In the genomic region with DNA sequence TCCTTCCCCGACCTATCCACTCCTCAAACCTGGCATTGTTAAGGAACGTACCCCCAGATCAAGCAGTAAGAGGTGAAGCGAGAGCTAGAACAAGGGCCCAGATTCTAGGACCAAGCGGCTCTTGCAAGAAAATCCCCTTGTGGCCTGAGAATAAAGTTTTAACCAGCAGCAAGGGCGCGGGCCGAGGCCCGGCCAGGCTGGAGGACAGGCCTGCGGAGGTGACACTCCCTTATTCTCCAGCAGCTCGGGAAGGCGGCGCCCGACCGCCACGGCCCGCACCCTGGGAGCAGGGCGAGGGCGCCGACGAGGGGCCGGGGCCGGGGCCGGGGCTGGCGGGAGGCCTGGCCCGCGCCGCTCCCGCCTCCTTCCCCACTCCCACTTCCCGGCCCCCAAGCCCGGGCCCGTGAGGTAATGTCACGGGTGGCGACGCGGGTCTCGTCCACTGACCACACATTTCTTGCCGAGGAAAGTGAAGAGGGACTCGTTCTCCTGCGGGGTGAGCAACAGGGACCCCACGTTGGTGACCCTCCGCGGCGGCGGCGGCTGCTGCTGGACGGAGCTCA, we compare ENCODE assay signal across 8 cellular contexts. TPM values are rescaled to one million over a fixed set of nuclear protein-coding genes. Genes with fewer than 3 reads are reported as not detected.
DNase-seq lines count a peak whose midpoint lies in the region; ATAC-seq, FAIRE-seq and TF ChIP-seq lines count a peak whose summit lies in the region.

No MANE protein-coding gene starts in this region.

- TF ChIP-seq CTCF in PC-9 (conservative IDR thresholded peaks at IDR 0.05) (no peak), astrocyte (IDR thresholded peaks at IDR 0.05; ENCODE audit: insufficient read depth, low read depth, low read length) (no peak)

- H3K9me2 ChIP-seq in PC-9 (ENCODE audit: insufficient read depth) = no peaks in the 10 kb centered on the region

- intact Hi-C loops in PC-9 (cut with micrococcal nuclease; ENCODE audit: unreplicated experiment) = loop anchor here (5.0 kb wide), 2 partner anchors 36 to 211 kb away; no protein-coding TSS in a partner anchor

- ATAC-seq in GM18511 (IDR thresholded peaks at IDR 0.05; ENCODE audit: unreplicated experiment) = peak; percentile 30
- peak; percentile 10 for ATAC-seq in HG03039 (IDR thresholded peaks at IDR 0.05; ENCODE audit: unreplicated experiment)

- POLR2A ChIA-PET in PC-9 (lab: Charles Lee; ENCODE audit: unreplicated experiment) = interaction anchor here (0.6 to 1.1 kb wide), 2 partner anchors 21 to 1048 kb away, joined by 3 to 5 read pairs; no protein-coding TSS in a partner anchor

- peak overlapping the region; percentile 91 for H3K27ac ChIP-seq in ACC112 (ENCODE audit: low read depth, low read length)
- H3K27ac ChIP-seq in PC-9 = peak overlapping the region; percentile 93
- H3K27ac ChIP-seq in astrocyte (ENCODE audit: low read depth, low read length) = peak overlapping the region; percentile 95

- peaks cover 27% of the 10 kb centered on the region for H3F3A ChIP-seq in PC-9 (ENCODE audit: insufficient read depth, low read depth)

- H3K4me1 Mint-ChIP-seq in astrocyte (ENCODE audit: low read depth, unreplicated experiment) = peaks cover 36% of the 10 kb centered on the region

- H3K4me1 ChIP-seq in ACC112 (ENCODE audit: control insufficient read depth, insufficient read depth, low read length, unreplicated experiment) = peaks cover 41% of the 10 kb centered on the region
- H3K4me1 ChIP-seq in PC-9 (replicated peaks; ENCODE audit: insufficient read depth) = peaks cover 40% of the 10 kb centered on the region
- H3K4me1 ChIP-seq in astrocyte (ENCODE audit: insufficient read depth, low read length) = peaks cover 8% of the 10 kb centered on the region

- H3K9me3 ChIP-seq in PC-9 (ENCODE audit: insufficient read depth, low read depth) (no peaks in the 10 kb centered on the region), astrocyte (ENCODE audit: insufficient read depth, low read depth, low read length) (no peaks in the 10 kb centered on the region)

- H3K4me2 ChIP-seq in PC-9 (peak overlapping the region; percentile 89), astrocyte (ENCODE audit: low read length) (peak overlapping the region; percentile 98)

- H2AFZ ChIP-seq in ACC112 (ENCODE audit: low read length, unreplicated experiment) (peak overlapping the region; percentile 97), PC-9 (peak overlapping the region; percentile 90), astrocyte (ENCODE audit: low read depth, low read length) (peak overlapping the region; percentile 93)

- H3K9ac ChIP-seq in astrocyte (ENCODE audit: low read length) = peak overlapping the region; percentile 96

- H3K4me3 ChIP-seq in ACC112 (ENCODE audit: low read depth, low read length) (peak overlapping the region; percentile 96), PC-9 (peak overlapping the region; percentile 89), astrocyte (ENCODE audit: insufficient read depth, low read depth, low read length) (peak overlapping the region; percentile 88)

- no peaks in the 10 kb centered on the region for H3K36me3 ChIP-seq in ACC112 (ENCODE audit: insufficient read depth, low read length)
- H3K36me3 ChIP-seq in PC-9 (ENCODE audit: low read depth) = no peaks in the 10 kb centered on the region
- no peaks in the 10 kb centered on the region for H3K36me3 ChIP-seq in astrocyte (ENCODE audit: insufficient read depth, low read length)

- peak in 1 of 2 experiments; percentile 37 for DNase-seq in PC-9
- DNase-seq in astrocyte (ENCODE audit: low read depth) = no peak
- DNase-seq in hepatic stellate cell (ENCODE audit: low spot score) = peak; percentile 49
- peak; percentile 34 for DNase-seq in putamen (ENCODE audit: low spot score)
- no peak for DNase-seq in DMS114 treated with DMSO at 0.1 percent for 48 hours (lab: John Stamatoyannopoulos, UW; ENCODE audit: unreplicated experiment)

- BruUV-seq in PC-9 (replicated peaks; lab: Mats Ljungman, UMichigan) = no TSS peak

- no peak for FAIRE-seq in astrocyte (lab: Jason Lieb, UNC)

- H3K9me3 Mint-ChIP-seq in astrocyte (ENCODE audit: unreplicated experiment) = no peaks in the 10 kb centered on the region

- no peaks in the 10 kb centered on the region for H3K27me3 ChIP-seq in ACC112 (ENCODE audit: insufficient read depth, low read length)
- H3K27me3 ChIP-seq in PC-9 (ENCODE audit: insufficient read depth, low read depth) = no peaks in the 10 kb centered on the region
- H3K27me3 ChIP-seq in astrocyte (ENCODE audit: insufficient read depth, low read length) = no peaks in the 10 kb centered on the region

- peak overlapping the region; percentile 97 for H3K27ac Mint-ChIP-seq in astrocyte (ENCODE audit: unreplicated experiment)

- H3K79me2 ChIP-seq in ACC112 (ENCODE audit: control insufficient read depth, insufficient read depth, low read length, unreplicated experiment) (peaks cover 60% of the 10 kb centered on the region), PC-9 (ENCODE audit: low read depth) (peaks cover 65% of the 10 kb centered on the region), astrocyte (ENCODE audit: insufficient read depth, low read length) (peaks cover 49% of the 10 kb centered on the region)

- H4K20me1 ChIP-seq in PC-9 (ENCODE audit: insufficient read depth) (peaks cover 19% of the 10 kb centered on the region), astrocyte (ENCODE audit: insufficient read depth, low read length) (peaks cover 48% of the 10 kb centered on the region)

- no peaks in the 10 kb centered on the region for H3K27me3 Mint-ChIP-seq in astrocyte (ENCODE audit: low read depth, unreplicated experiment)

- CTCF ChIA-PET in PC-9 (lab: Charles Lee) = interaction anchor here (0.5 kb wide), 1 partner anchor 1181 kb away, joined by 3 read pairs; no protein-coding TSS in a partner anchor

- peak overlapping the region; percentile 98 for H3K4me3 Mint-ChIP-seq in astrocyte (ENCODE audit: unreplicated experiment)

- no peaks in the 10 kb centered on the region for H3K36me3 Mint-ChIP-seq in astrocyte (ENCODE audit: low read depth, unreplicated experiment)

RNA-seq across cellular contexts. Expression of gene WASL, which starts 0.6 kb away (rescaled TPM):
- total RNA-seq in PC-9 (2021) (31.4 and 40.3 TPM in 2 replicates), astrocyte (34.3 and 36.0 TPM in 2 replicates)

Comparison
In these comparisons a context has a peak if more than half of its experiments do, and no peak if none do; other contexts are left out.
1. DNase-seq: peak in hepatic stellate cell (single experiment) and putamen (single experiment); none in astrocyte (single experiment) and DMS114 treated with DMSO at 0.1 percent for 48 hours (single experiment).
2. Peak in every context shown above with its lines, with median percentiles within 50 percentile points of each other: H2AFZ ChIP-seq, H3K27ac ChIP-seq and H3K4me3 ChIP-seq.